ENCODE assay signal across 16 cellular contexts in the genomic region with DNA sequence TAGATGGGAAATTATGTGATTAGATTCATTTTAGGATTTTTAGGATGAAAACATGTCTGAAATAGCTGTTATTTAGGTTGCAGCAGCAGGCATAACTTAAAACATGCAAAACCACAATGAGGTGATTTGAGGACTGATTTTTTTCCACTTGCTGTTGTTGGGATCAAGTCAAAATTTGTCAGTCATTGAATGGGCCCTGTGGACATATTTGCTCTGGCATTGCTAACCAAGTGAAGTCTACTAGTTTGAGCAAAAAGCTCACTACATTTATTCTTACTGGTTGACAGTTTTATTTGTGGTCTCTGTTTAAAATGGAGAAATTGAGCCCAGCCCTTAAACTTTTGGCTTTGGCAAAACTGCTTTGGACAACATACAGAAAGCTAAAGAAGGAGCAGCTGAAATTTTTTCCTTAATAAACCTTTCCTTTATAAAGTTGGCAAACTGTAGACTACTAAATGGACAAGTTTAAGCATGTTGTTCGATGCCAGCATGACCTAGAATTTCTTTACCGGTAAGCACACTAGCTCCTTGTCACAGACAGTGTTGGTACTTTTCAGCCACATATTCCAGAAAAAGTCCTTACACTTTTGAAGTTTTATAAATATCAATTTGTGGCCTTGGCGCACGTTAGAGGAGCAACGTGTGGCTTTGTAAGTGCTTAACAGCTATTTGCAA.
"Had no signal": no experiment of that assay in that cellular context is flagged by ENCODE, and none has a peak within 500 bp of the region (broad histone marks: within the 10 kb centered on the region; RNA-seq: fewer than 3 reads in every experiment).

No MANE protein-coding gene starts in this region.

- H3K9me3 Mint-ChIP-seq: activated T-cell treated with anti-CD3 and anti-CD28 coated beads, Interleukin-2, amount 50 U/mL, for 72 hours had no signal

- ATAC-seq: activated T-cell treated with anti-CD3 and anti-CD28 coated beads, Interleukin-2, amount 50 U/mL, for 72 hours; gastrocnemius medialis; left lung; stimulated activated naive CD8-positive, alpha-beta T cell treated with anti-CD3 and anti-CD28 coated beads, Interleukin-15, Interleukin-2, amounts not matched to agents 100 U/mL and 50 U/mL, for 24 hours; T-helper 17 cell had no signal

- DNase-seq: activated CD4-positive, CD25-positive, alpha-beta regulatory T cell treated with anti-CD3 and anti-CD28 coated beads, Interleukin-2, amount 50 U/mL, for 72 hours; activated gamma-delta T cell; activated T-cell treated with anti-CD3 and anti-CD28 coated beads, Interleukin-2, amount 50 U/mL, for 72 hours; effector CD4-positive, alpha-beta T cell; gastrocnemius medialis; head of caudate nucleus; left lung; stimulated activated CD4-positive, alpha-beta T cell treated with anti-CD3 and anti-CD28 coated beads, Interleukin-2, amount 100 ng/mL, for 24 hours; stimulated activated naive CD8-positive, alpha-beta T cell treated with anti-CD3 and anti-CD28 coated beads, Interleukin-15, Interleukin-2, amounts not matched to agents 100 U/mL and 50 U/mL, for 24 hours; T-helper 17 cell; transverse colon had no signal

- H3K4me1 Mint-ChIP-seq: neural crest cell, T-helper 17 cell had no signal

- H3K36me3 Mint-ChIP-seq: activated naive CD8-positive, alpha-beta T cell; brain had no signal

- H3K4me3 ChIP-seq: coronary artery, gastrocnemius medialis, left lung, SJSA1, transverse colon had no signal

- H3K27me3 Mint-ChIP-seq: brain had no signal

- H3K27ac Mint-ChIP-seq: activated naive CD8-positive, alpha-beta T cell; activated T-cell treated with anti-CD3 and anti-CD28 coated beads, Interleukin-2, amount 50 U/mL, for 72 hours; T-helper 17 cell had no signal

- H3K4me3 Mint-ChIP-seq: activated naive CD8-positive, alpha-beta T cell; activated T-cell treated with anti-CD3 and anti-CD28 coated beads, Interleukin-2, amount 50 U/mL, for 72 hours; neural crest cell; T-helper 17 cell had no signal
